Comparison of ENCODE assay signal across 12 cellular contexts in the genomic region with DNA sequence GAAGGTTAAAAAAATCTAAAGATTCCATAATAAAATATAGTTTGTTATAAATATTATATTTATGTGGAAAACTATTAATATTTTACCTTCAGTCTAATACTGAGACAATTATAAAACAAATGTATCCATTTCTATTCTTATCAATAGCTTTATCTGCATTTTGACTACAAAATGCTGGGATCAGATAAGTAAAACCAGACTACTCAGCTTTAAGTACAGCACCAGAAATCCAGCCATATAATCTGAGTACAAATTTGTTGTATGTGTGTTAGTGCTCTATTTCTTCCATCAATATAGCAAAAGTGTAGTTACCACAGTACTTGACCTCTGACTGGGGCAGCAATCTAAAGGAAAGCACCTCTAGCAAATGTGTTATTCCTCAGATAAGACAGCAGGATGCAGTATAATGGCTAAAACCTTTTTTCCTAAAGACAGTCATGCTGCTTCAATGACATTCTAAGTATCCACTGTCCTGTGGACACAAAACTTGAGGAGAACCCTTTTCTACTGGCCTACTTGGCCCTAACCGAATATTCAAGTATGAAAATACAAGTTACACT.
DNase-seq lines count a peak whose midpoint lies in the region; ATAC-seq and TF ChIP-seq lines count a peak whose summit lies in the region.
"Had no signal": no experiment of that assay in that cellular context is flagged by ENCODE, and none has a peak within 500 bp of the region (broad histone marks: within the 10 kb centered on the region; RNA-seq: fewer than 3 reads in every experiment).

No MANE protein-coding gene starts in this region.

- H3K9me3 ChIP-seq in adipocyte (ENCODE audit: control insufficient read depth, low read length) = peaks cover 4% of the 10 kb centered on the region
- peaks cover 0 to 8% of the 10 kb centered on the region in 2 donors for H3K9me3 ChIP-seq in left lung
- no peaks in the 10 kb centered on the region for H3K9me3 ChIP-seq in tibial artery

- H3K36me3 ChIP-seq in adipocyte (ENCODE audit: control insufficient read depth, insufficient read depth, low read length, severe bottlenecking) (no peaks in the 10 kb centered on the region), left lung (no peaks in the 10 kb centered on the region), tibial artery (no peaks in the 10 kb centered on the region)

- intact Hi-C loops in left lung (cut with DNase I) (no loop called here), tibial artery (cut with DNase I; ENCODE audit: low total_unique reads) (no loop called here)

- no peaks in the 10 kb centered on the region for H3K27me3 ChIP-seq in adipocyte (replicated peaks; ENCODE audit: control insufficient read depth, insufficient read depth, low read length)
- H3K27me3 ChIP-seq in left lung = no peaks in the 10 kb centered on the region
- H3K27me3 ChIP-seq in tibial artery = no peaks in the 10 kb centered on the region

- TF ChIP-seq CTCF in GM12872 (IDR thresholded peaks at IDR 0.05; ENCODE audit: insufficient read depth, low read depth, low read length) (0 out of 3 replicates have a peak, but pooled peaks have one; percentile 4), left lung (IDR thresholded peaks at IDR 0.05) (no peak), tibial artery (IDR thresholded peaks at IDR 0.05) (no peak)

- H3K4me1 ChIP-seq in adipocyte (ENCODE audit: control insufficient read depth, insufficient read depth, low read length) = peaks cover 8% of the 10 kb centered on the region
- H3K4me1 ChIP-seq in left lung = no peaks in the 10 kb centered on the region
- peaks cover 0 to 8% (median 0%) of the 10 kb centered on the region in 4 donors for H3K4me1 ChIP-seq in tibial artery

- H3K4me3 ChIP-seq in adipocyte (ENCODE audit: low read length) (no peak overlapping the region), left lung (no peak overlapping the region), tibial artery (no peak overlapping the region)

- DNase-seq in LoVo (ENCODE audit: low spot score) (peak; percentile 9), adipocyte (ENCODE audit: low read depth) (peak; percentile 13), left lung (no peak), tibial artery (no peak), mesenteric fat pad (ENCODE audit: low spot score) (no peak)
- no peak for DNase-seq in activated CD4-positive, CD25-positive, alpha-beta regulatory T cell treated with anti-CD3 and anti-CD28 coated beads, Interleukin-2, amount 50 U/mL, for 72 hours
- DNase-seq: effector CD4-positive, alpha-beta T cell; GF-D8; NK-92 treated with Interleukin-12 subunit alpha and Interleukin-12 subunit beta, amount 100 ng/mL, for 24 hours; occipital lobe had no signal

- no peak overlapping the region for H3K27ac ChIP-seq in left lung
- H3K27ac ChIP-seq in tibial artery = no peak overlapping the region

- no peak overlapping the region for H3K9ac ChIP-seq in adipocyte (ENCODE audit: low read length)

- ATAC-seq in left lung (peak; percentile 33), GM18870 (IDR thresholded peaks at IDR 0.05; ENCODE audit: unreplicated experiment) (no peak)

Comparison
In these comparisons a context has a peak if more than half of its experiments do, and no peak if none do; other contexts are left out.
1. DNase-seq: peak in LoVo (single experiment) and adipocyte (single experiment); none in left lung (0 of 2), activated CD4-positive, CD25-positive, alpha-beta regulatory T cell treated with anti-CD3 and anti-CD28 coated beads, Interleukin-2, amount 50 U/mL, for 72 hours (single experiment), tibial artery (0 of 2) and mesenteric fat pad (single experiment).